Comparison of ENCODE assay signal across 22 cellular contexts in genomic region chr1:213887842-213888241, GRCh38.
"Had no signal": no experiment of that assay in that cellular context is flagged by ENCODE, and none has a peak within 500 bp of the region (broad histone marks: within the 10 kb centered on the region; RNA-seq: fewer than 3 reads in every experiment).

No MANE protein-coding gene starts in this region.

- H3K4me3 ChIP-seq: coronary artery, esophagus squamous epithelium, gastrocnemius medialis, heart right ventricle, left lung, lower lobe of right lung had no signal

- H3K9me3 ChIP-seq: esophagus squamous epithelium, gastrocnemius medialis, heart right ventricle, lower lobe of right lung had no signal

- H3K4me1 ChIP-seq: esophagus squamous epithelium, gastrocnemius medialis, left lung, lower lobe of right lung had no signal

- H3K27me3 ChIP-seq: gastrocnemius medialis, left lung had no signal

- DNase-seq: effector CD8-positive, alpha-beta T cell; effector memory CD8-positive, alpha-beta T cell; endodermal cell; erythroblast; esophagus squamous epithelium; foreskin fibroblast; foreskin melanocyte; gastrocnemius medialis; glutamatergic neuron; head of caudate nucleus; heart right ventricle; hippocampal formation; left cardiac atrium; left lung; left ventricle myocardium superior; lower lobe of right lung; mesenchymal stem cell; midbrain; naive thymus-derived CD4-positive, alpha-beta T cell had no signal

- H3K27ac ChIP-seq: coronary artery, epithelial cell of prostate, esophagus squamous epithelium, gastrocnemius medialis, heart right ventricle, left lung, lower lobe of right lung had no signal

- H3K36me3 ChIP-seq: esophagus squamous epithelium, gastrocnemius medialis, heart right ventricle, left lung, lower lobe of right lung had no signal

- ATAC-seq: effector memory CD8-positive, alpha-beta T cell; esophagus mucosa; gastrocnemius medialis; heart right ventricle; left cardiac atrium; left lung; left ventricle myocardium superior; lower lobe of right lung; naive thymus-derived CD4-positive, alpha-beta T cell had no signal
